8 cellular contexts compared by ENCODE assay signal in the genomic region with DNA sequence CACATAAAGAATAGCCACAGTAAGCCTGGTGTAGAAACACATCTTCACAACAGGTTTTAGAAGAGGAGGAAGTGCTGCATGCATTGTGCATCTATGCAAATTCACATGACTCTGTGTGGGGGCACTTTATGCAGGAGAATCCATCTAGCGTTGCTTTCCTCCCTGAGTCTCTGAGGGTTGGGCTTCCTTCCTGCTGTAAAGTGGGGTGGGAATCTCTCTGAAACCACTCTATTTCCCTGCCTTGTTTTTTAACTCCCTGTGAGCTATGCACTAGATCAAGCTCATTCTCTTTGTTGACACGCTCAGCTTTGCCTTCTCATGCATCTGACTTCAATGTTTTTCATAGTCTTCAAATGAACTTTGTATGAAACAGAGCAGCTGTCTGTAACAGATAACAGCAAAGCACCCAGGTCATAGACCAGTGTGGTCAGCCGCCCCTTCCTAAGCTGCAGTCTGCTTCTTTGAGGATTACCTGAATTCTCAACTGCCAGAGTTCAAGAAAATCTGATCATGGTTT.
A peak's percentile ranks its signal among the peaks of the same experiment; 100 is the strongest.
DNase-seq lines count a peak whose midpoint lies in the region; ATAC-seq, FAIRE-seq and TF ChIP-seq lines count a peak whose summit lies in the region.

No MANE protein-coding gene starts in this region.

- ATAC-seq in GM21423 (IDR thresholded peaks at IDR 0.05; ENCODE audit: unreplicated experiment) (peak; percentile 96), HG03558 (IDR thresholded peaks at IDR 0.05; ENCODE audit: extremely low read depth, unreplicated experiment) (peak; percentile 90)

- TF ChIP-seq POLR2A in GM12892 (IDR thresholded peaks at IDR 0.05; ENCODE audit: low read depth, low read length), result no peak

- FAIRE-seq in GM12892 (lab: Jason Lieb, UNC), result peak; percentile 92

- no peaks in the 10 kb centered on the region for H3K27me3 ChIP-seq in brain microvascular endothelial cell (replicated peaks)

- DNase-seq in GM12892 (ENCODE audit: insufficient read length) (no peak), HCEC 1CT (no peak), HEK293T (ENCODE audit: extremely low spot score) (no peak), brain microvascular endothelial cell (no peak)
- peak; percentile 30 for DNase-seq in central memory CD4-positive, alpha-beta T cell
- DNase-seq in activated CD8-positive, alpha-beta memory T cell treated with anti-CD3 and anti-CD28 coated beads for 24 hours, result no peak

- in situ Hi-C loops in brain microvascular endothelial cell (cut with HindIII; ENCODE audit: low pct_ligation_motif_present, low sequenced_read_pairs), result no loop called here

- CTCF ChIA-PET in HEK293T (lab: Yijun Ruan, JAX), result no interaction called here

- H3K27ac ChIP-seq in brain microvascular endothelial cell, result no peak overlapping the region

- H3K4me3 ChIP-seq in brain microvascular endothelial cell (ENCODE audit: low read depth, low read length), result no peak overlapping the region

- TF ChIP-seq CTCF in brain microvascular endothelial cell (IDR thresholded peaks at IDR 0.05; ENCODE audit: low read depth, low read length, missing control alignments), result no peak

- H3K36me3 ChIP-seq in brain microvascular endothelial cell (replicated peaks), result no peaks in the 10 kb centered on the region

- POLR2A ChIA-PET in HEK293T (lab: Yijun Ruan, JAX), result no interaction called here

TF ChIP-seq in HEK293T, 16 proteins besides CTCF, POLR2A, EP300 and RAD21:
- no peak for TF ChIP-seq ELF4 (IDR thresholded peaks at IDR 0.05)
- TF ChIP-seq L3MBTL2 (conservative IDR thresholded peaks at IDR 0.05), result no peak
TF ChIP-seq in HEK293T: peak in this region for 0.
